Comparison of ENCODE assay signal across 7 cellular contexts in the genomic region with DNA sequence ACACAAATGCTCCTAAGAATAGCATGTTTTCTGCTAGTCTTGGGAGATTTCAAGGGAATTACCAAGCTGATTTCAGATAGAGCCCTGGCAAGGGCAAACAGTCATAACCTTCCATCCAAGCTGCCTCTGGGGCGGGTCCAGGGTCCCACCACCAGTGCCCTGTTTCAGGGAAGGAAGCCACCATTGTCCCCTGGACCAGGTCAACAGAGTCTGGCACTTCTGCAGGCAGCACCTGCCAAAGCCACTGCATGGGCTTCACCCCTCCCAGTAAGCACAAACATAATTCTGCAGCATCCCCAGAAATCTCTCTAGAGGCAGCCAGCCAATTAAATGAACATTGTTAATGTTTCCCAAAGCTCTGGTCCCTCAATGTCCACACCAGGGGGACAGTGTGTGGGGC.
"Had no signal": no experiment of that assay in that cellular context is flagged by ENCODE, and none has a peak within 500 bp of the region (broad histone marks: within the 10 kb centered on the region; RNA-seq: fewer than 3 reads in every experiment).

No MANE protein-coding gene starts in this region.

- FAIRE-seq: HTR-8/SVneo, K562 had no signal

- DNase-seq: IMR-90, KBM-7, KG1 had no signal

- H3K27ac ChIP-seq: HL-60, KMS-11 had no signal

- H3K4me2 ChIP-seq: KMS-11 had no signal

- H3K9ac ChIP-seq: KMS-11 had no signal

- H3K4me3 ChIP-seq: K562 had no signal

- ATAC-seq: K562 had no signal
